ENCODE assay signal across 15 cellular contexts in genomic region chr17:80650751-80651173, GRCh38.
DNase-seq lines count a peak whose midpoint lies in the region; ATAC-seq and TF ChIP-seq lines count a peak whose summit lies in the region.
"Had no signal": no experiment of that assay in that cellular context is flagged by ENCODE, and none has a peak within 500 bp of the region (broad histone marks: within the 10 kb centered on the region; RNA-seq: fewer than 3 reads in every experiment).

No MANE protein-coding gene starts in this region.

- peak overlapping the region in 8 of 11 experiments; percentile 57 to 87 (median 76); a peak in 12 of 22 replicates for H3K4me2 ChIP-seq in BLaER1 treated with 17β-estradiol and CSF1 and Interleukin-3, amounts not matched to agents 10 nM and 100 nM

- H3K9me3 Mint-ChIP-seq in WTC11 (no peaks in the 10 kb centered on the region), endodermal cell (no peaks in the 10 kb centered on the region)
- no peaks in the 10 kb centered on the region for H3K9me3 Mint-ChIP-seq in effector memory CD8-positive, alpha-beta T cell

- H3K4me1 ChIP-seq in BLaER1 treated with 17β-estradiol and CSF1 and Interleukin-3, amounts not matched to agents 10 nM and 100 nM: peaks cover 31 to 41% (median 38%) of the 10 kb centered on the region in 10 experiments
- peaks cover 7% of the 10 kb centered on the region for H3K4me1 ChIP-seq in endodermal cell (ENCODE audit: control insufficient read depth, insufficient read depth, low read length)

- peak overlapping the region; percentile 52 for H3K27ac Mint-ChIP-seq in WTC11
- peak overlapping the region; percentile 4 for H3K27ac Mint-ChIP-seq in endodermal cell
- no peak overlapping the region for H3K27ac Mint-ChIP-seq in effector memory CD8-positive, alpha-beta T cell
- H3K27ac Mint-ChIP-seq: B cell had no signal

- CTCF ChIA-PET in WTC11 (lab: Charles Lee): interaction anchor here (0.6 to 3.0 kb wide), 13 partner anchors 13 to 338 kb away, joined by 3 to 34 read pairs (median 3); no protein-coding TSS in a partner anchor

- H3K36me3 Mint-ChIP-seq in WTC11: no peaks in the 10 kb centered on the region
- H3K36me3 Mint-ChIP-seq in endodermal cell (ENCODE audit: low read depth): peaks cover 2% of the 10 kb centered on the region
- H3K36me3 Mint-ChIP-seq in effector memory CD8-positive, alpha-beta T cell (ENCODE audit: insufficient read depth): no peaks in the 10 kb centered on the region

- peak; percentile 25; the same call in 1 of the 2 replicates for ATAC-seq in WTC11
- ATAC-seq in effector memory CD8-positive, alpha-beta T cell (replicated peaks): no peak

- peak; percentile 73 for DNase-seq in D341Med (ENCODE audit: low spot score)
- no peak for DNase-seq in WTC11 (ENCODE audit: low spot score)
- peak; percentile 68 for DNase-seq in endodermal cell
- DNase-seq in KG1 (lab: John Stamatoyannopoulos, UW): no peak
- DNase-seq in NCI-H774 (lab: John Stamatoyannopoulos, UW): no peak
- DNase-seq in effector memory CD8-positive, alpha-beta T cell: no peak
- no peak for DNase-seq in activated effector memory CD4-positive, alpha-beta T cell treated with anti-CD3 and anti-CD28 coated beads, Interleukin-2, amount 50 U/mL, for 16 hours
- DNase-seq: cerebellar nuclear complex, foreskin melanocyte, NCI-H748 treated with DMSO at 0.1 percent for 48 hours, ovary, Peyer's patch had no signal

- POLR2A ChIA-PET in WTC11 (lab: Charles Lee): no interaction called here

- H3K27me3 ChIP-seq in BLaER1 treated with 17β-estradiol and CSF1 and Interleukin-3, amounts not matched to agents 10 nM and 100 nM: no peaks in the 10 kb centered on the region
- no peaks in the 10 kb centered on the region for H3K27me3 ChIP-seq in endodermal cell (ENCODE audit: control insufficient read depth, insufficient read depth, low read length, poor library complexity, severe bottlenecking)
- H3K27me3 ChIP-seq: ovary, Peyer's patch, tibial nerve had no signal

- H3K4me1 Mint-ChIP-seq in WTC11: peaks cover 39% of the 10 kb centered on the region
- H3K4me1 Mint-ChIP-seq in endodermal cell: peaks cover 22% of the 10 kb centered on the region
- peaks cover 33 to 44% of the 10 kb centered on the region in 2 donors for H3K4me1 Mint-ChIP-seq in effector memory CD8-positive, alpha-beta T cell (ENCODE audit: low read depth in 2 of 2)

- peaks cover 19 to 41% (median 27%) of the 10 kb centered on the region in 11 experiments for H3K9me3 ChIP-seq in BLaER1 treated with 17β-estradiol and CSF1 and Interleukin-3, amounts not matched to agents 10 nM and 100 nM (replicated peaks in 1 of 11)
- no peaks in the 10 kb centered on the region for H3K9me3 ChIP-seq in endodermal cell (ENCODE audit: control insufficient read depth, low read length)
- H3K9me3 ChIP-seq: ovary, Peyer's patch had no signal

- 54 to 66% methylated on average over 7 to 8 of the region's 8 CpGs for WGBS in endodermal cell (ENCODE audit: insufficient coverage in 1 of 2, insufficient read length in 1 of 2), 2 experiments

- H3K27me3 Mint-ChIP-seq in WTC11 (ENCODE audit: low read depth) (no peaks in the 10 kb centered on the region), endodermal cell (ENCODE audit: insufficient read depth) (no peaks in the 10 kb centered on the region)
- H3K27me3 Mint-ChIP-seq in effector memory CD8-positive, alpha-beta T cell: no peaks in the 10 kb centered on the region
- H3K27me3 Mint-ChIP-seq: B cell had no signal

- peak overlapping the region in 2 of 11 experiments; percentile 44 to 50; a peak in 1 of 22 replicates for H3K27ac ChIP-seq in BLaER1 treated with 17β-estradiol and CSF1 and Interleukin-3, amounts not matched to agents 10 nM and 100 nM
- no peak overlapping the region for H3K27ac ChIP-seq in endodermal cell (ENCODE audit: low read depth, low read length)
- H3K27ac ChIP-seq: ovary had no signal

- peaks cover 9 to 49% (median 30%) of the 10 kb centered on the region in 11 experiments; a peak in 20 of 22 replicates for H3K36me3 ChIP-seq in BLaER1 treated with 17β-estradiol and CSF1 and Interleukin-3, amounts not matched to agents 10 nM and 100 nM
- H3K36me3 ChIP-seq in endodermal cell (ENCODE audit: control insufficient read depth, insufficient read depth, low read length): no peaks in the 10 kb centered on the region
- H3K36me3 ChIP-seq: ovary, Peyer's patch, tibial nerve had no signal

- H3K4me3 Mint-ChIP-seq in WTC11: no peak overlapping the region
- H3K4me3 Mint-ChIP-seq in endodermal cell: no peak overlapping the region
- no peak overlapping the region for H3K4me3 Mint-ChIP-seq in effector memory CD8-positive, alpha-beta T cell
- H3K4me3 Mint-ChIP-seq: B cell had no signal

- peaks cover 27 to 99% (median 59%) of the 10 kb centered on the region in 11 experiments; a peak in 21 of 22 replicates for H4K20me1 ChIP-seq in BLaER1 treated with 17β-estradiol and CSF1 and Interleukin-3, amounts not matched to agents 10 nM and 100 nM

- no peak overlapping the region for H3K9ac ChIP-seq in BLaER1 treated with 17β-estradiol and CSF1 and Interleukin-3, amounts not matched to agents 10 nM and 100 nM
- no peak overlapping the region for H3K9ac ChIP-seq in endodermal cell (ENCODE audit: extremely low read depth, low read length, poor library complexity, severe bottlenecking)

- no peak overlapping the region for H3K4me3 ChIP-seq in BLaER1 treated with 17β-estradiol and CSF1 and Interleukin-3, amounts not matched to agents 10 nM and 100 nM
- no peak overlapping the region for H3K4me3 ChIP-seq in endodermal cell (ENCODE audit: low read length)
- H3K4me3 ChIP-seq: ovary, Peyer's patch, tibial nerve had no signal

- TF ChIP-seq CTCF in WTC11 (IDR thresholded peaks at IDR 0.05) (no peak), endodermal cell (conservative IDR thresholded peaks at IDR 0.05) (no peak)

TF ChIP-seq in WTC11, 78 proteins besides CTCF, POLR2A, EP300 and RAD21 (continues in another document):
- no peak for TF ChIP-seq JAZF1 (CRISPR knock-in tag; IDR thresholded peaks at IDR 0.05)
- TF ChIP-seq EMX1 (CRISPR knock-in tag; IDR thresholded peaks at IDR 0.05): no peak
- TF ChIP-seq MXD4 (CRISPR knock-in tag; IDR thresholded peaks at IDR 0.05; ENCODE audit: borderline replicate concordance): no peak
- no peak for TF ChIP-seq CREB1 (CRISPR knock-in tag; IDR thresholded peaks at IDR 0.05)
- TF ChIP-seq GTF2I (CRISPR knock-in tag; conservative IDR thresholded peaks at IDR 0.05): no peak
- TF ChIP-seq, protein P1, sequence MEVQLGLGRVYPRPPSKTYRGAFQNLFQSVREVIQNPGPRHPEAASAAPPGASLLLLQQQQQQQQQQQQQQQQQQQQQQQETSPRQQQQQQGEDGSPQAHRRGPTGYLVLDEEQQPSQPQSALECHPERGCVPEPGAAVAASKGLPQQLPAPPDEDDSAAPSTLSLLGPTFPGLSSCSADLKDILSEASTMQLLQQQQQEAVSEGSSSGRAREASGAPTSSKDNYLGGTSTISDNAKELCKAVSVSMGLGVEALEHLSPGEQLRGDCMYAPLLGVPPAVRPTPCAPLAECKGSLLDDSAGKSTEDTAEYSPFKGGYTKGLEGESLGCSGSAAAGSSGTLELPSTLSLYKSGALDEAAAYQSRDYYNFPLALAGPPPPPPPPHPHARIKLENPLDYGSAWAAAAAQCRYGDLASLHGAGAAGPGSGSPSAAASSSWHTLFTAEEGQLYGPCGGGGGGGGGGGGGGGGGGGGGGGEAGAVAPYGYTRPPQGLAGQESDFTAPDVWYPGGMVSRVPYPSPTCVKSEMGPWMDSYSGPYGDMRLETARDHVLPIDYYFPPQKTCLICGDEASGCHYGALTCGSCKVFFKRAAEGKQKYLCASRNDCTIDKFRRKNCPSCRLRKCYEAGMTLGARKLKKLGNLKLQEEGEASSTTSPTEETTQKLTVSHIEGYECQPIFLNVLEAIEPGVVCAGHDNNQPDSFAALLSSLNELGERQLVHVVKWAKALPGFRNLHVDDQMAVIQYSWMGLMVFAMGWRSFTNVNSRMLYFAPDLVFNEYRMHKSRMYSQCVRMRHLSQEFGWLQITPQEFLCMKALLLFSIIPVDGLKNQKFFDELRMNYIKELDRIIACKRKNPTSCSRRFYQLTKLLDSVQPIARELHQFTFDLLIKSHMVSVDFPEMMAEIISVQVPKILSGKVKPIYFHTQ (CRISPR knock-in tag; IDR thresholded peaks at IDR 0.05): no peak
- no peak for TF ChIP-seq SMAD3 (CRISPR knock-in tag; IDR thresholded peaks at IDR 0.05; ENCODE audit: borderline replicate concordance)
- TF ChIP-seq E2F1 (CRISPR knock-in tag; IDR thresholded peaks at IDR 0.05): no peak

Comparison
In these comparisons a context has a peak if more than half of its experiments do, and no peak if none do; other contexts are left out.
1. DNase-seq: peak in D341Med (single experiment) and endodermal cell (single experiment); none in WTC11 (single experiment), KG1 (single experiment), NCI-H774 (single experiment), effector memory CD8-positive, alpha-beta T cell (0 of 3) and activated effector memory CD4-positive, alpha-beta T cell treated with anti-CD3 and anti-CD28 coated beads, Interleukin-2, amount 50 U/mL, for 16 hours (single experiment).
2. H3K27ac Mint-ChIP-seq: peak in WTC11 (single experiment) and endodermal cell (single experiment); none in effector memory CD8-positive, alpha-beta T cell (0 of 2).